In the genomic region with DNA sequence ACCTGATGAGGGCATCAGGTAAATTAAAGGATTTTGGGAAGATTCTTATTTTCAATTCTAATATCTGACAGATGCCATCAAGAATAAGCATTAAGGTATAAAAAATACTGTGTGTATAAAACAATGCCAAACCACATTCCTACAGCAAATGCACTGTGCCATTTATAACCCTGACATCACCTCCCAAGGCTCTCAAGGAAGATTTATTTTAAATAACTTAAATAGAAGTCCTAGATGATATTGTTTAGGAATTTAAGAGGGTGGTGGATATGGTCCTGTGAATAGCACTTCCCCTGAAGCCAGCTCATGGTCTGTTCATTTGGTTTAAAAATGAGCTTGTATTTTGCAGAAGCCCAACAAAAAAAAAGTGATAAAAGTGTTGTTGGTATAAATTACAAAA, we compare ENCODE assay signal across 1 cellular context.
A peak's percentile ranks its signal among the peaks of the same experiment; 100 is the strongest.
TF ChIP-seq lines count a peak whose summit lies in the region.

No MANE protein-coding gene starts in this region.

TF ChIP-seq in K562, 482 proteins besides CTCF, POLR2A, EP300 and RAD21:
- TF ChIP-seq ZFP30 (CRISPR knock-in tag; IDR thresholded peaks at IDR 0.05; ENCODE audit: borderline replicate concordance) (0 out of 2 replicates have a peak, but pooled peaks have one; percentile 14), ZNF140 (CRISPR knock-in tag; IDR thresholded peaks at IDR 0.05) (0 out of 2 replicates have a peak, but pooled peaks have one; percentile 45), HMG20A (CRISPR knock-in tag; conservative IDR thresholded peaks at IDR 0.05) (no peak), SMC3 (conservative IDR thresholded peaks at IDR 0.05; ENCODE audit: insufficient read depth, low read depth, low read length) (0 out of 2 replicates have a peak, but pooled peaks have one; percentile 0)
